Comparison of ENCODE assay signal across 8 cellular contexts in genomic region chr3:51886447-51886846, GRCh38. TPM values are rescaled to one million over a fixed set of nuclear protein-coding genes. Genes with fewer than 3 reads are reported as not detected.
"Had no signal": no experiment of that assay in that cellular context is flagged by ENCODE, and none has a peak within 500 bp of the region (broad histone marks: within the 10 kb centered on the region; RNA-seq: fewer than 3 reads in every experiment).

No MANE protein-coding gene starts in this region.

- H3K27ac ChIP-seq: GM23248 had no signal

- DNase-seq: GM23248, GOT3, H7, IMR-90 had no signal

- H2AFZ ChIP-seq: GM23248 had no signal

- H3K9me3 ChIP-seq: HAP-1 had no signal

- H3K9ac ChIP-seq: GM23248 had no signal

- H3K36me3 ChIP-seq: HAP-1 had no signal

- H3K4me1 ChIP-seq: HAP-1 had no signal

- H3K4me3 ChIP-seq: GM23248, HAP-1, K562 had no signal

- ATAC-seq: K562 had no signal

RNA-seq across cellular contexts. Expression of gene IQCF5, which starts 11.0 kb away (rescaled TPM):
- total RNA-seq: GM23248, H4, H7, HT-29, IMR-90, K562 had no signal
- polyA plus RNA-seq: GM23248, IMR-90, K562 had no signal

RNA-seq across cellular contexts. Expression of gene IQCF1, which starts 16.7 kb away (rescaled TPM):
- total RNA-seq: GM23248, H4, H7, HT-29, IMR-90, K562 had no signal
- polyA plus RNA-seq: GM23248, IMR-90, K562 had no signal

RNA-seq across cellular contexts. Expression of gene IQCF2, which starts 25.0 kb away (rescaled TPM):
- total RNA-seq: GM23248, H4, H7, HT-29, IMR-90, K562 had no signal
- polyA plus RNA-seq: GM23248, IMR-90, K562 had no signal
